Comparison of ENCODE assay signal across 9 cellular contexts in the genomic region with DNA sequence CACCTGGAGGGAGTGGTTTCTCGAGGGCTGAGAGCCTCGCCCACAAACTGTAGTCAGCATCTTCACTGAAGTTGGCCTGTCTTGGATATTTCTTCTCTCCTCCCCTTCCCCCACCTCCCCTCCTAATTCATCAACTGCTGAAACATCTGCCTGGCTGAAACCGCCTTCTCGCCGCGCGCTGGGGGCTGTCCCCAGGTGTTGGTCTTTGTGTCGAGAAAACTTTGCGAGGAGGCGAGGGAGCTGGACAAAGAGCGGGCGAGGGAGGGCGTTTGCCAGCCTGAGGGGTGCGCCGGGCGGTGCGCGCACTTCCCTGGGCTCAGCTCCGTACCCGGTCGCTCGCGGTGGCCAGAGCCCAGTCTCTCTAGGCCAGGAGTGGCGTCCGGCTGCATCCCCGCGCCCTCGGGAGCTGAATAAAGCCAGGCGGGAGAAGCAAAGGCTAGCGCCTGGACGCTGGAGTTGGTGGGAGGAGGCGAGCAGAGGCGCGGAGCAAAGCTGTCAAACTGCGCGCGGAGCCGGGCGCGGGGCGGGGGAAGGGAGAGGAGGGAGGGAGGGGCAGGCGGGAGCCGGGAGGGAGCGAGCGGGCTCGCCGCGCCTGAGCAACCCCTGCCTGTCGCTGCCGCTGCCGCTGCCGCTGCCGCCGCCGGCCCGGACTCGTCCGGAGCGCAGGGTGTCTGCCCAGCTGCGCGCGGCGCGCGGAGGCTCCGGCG. TPM values are rescaled to one million over a fixed set of nuclear protein-coding genes. Genes with fewer than 3 reads are reported as not detected.
A peak's percentile ranks its signal among the peaks of the same experiment; 100 is the strongest.
DNase-seq lines count a peak whose midpoint lies in the region; ATAC-seq and TF ChIP-seq lines count a peak whose summit lies in the region.
"Had no signal": no experiment of that assay in that cellular context is flagged by ENCODE, and none has a peak within 500 bp of the region (broad histone marks: within the 10 kb centered on the region; RNA-seq: fewer than 3 reads in every experiment).

A gene with protein sequence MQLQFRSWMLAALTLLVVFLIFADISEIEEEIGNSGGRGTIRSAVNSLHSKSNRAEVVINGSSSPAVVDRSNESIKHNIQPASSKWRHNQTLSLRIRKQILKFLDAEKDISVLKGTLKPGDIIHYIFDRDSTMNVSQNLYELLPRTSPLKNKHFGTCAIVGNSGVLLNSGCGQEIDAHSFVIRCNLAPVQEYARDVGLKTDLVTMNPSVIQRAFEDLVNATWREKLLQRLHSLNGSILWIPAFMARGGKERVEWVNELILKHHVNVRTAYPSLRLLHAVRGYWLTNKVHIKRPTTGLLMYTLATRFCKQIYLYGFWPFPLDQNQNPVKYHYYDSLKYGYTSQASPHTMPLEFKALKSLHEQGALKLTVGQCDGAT (plus strand): TSS at position 595 of the 707 bp plus-strand sequence. CDS start 184 bp downstream, outside the sequence.

- peak within 1 kb of the TSS; percentile 91 for H3K4me3 Mint-ChIP-seq in endothelial cell (ENCODE audit: unreplicated experiment)
- H3K4me3 Mint-ChIP-seq in neural progenitor cell = peak within 1 kb of the TSS; percentile 97
- H3K4me3 Mint-ChIP-seq: stimulated activated naive CD8-positive, alpha-beta T cell treated with anti-CD3 and anti-CD28 coated beads, Interleukin-15, Interleukin-2, amounts not matched to agents 100 ng/mL and 50 ng/mL, for 24 hours had no signal

- ATAC-seq in GM21576 (IDR thresholded peaks at IDR 0.05; ENCODE audit: unreplicated experiment) (no peak), GM21390 (IDR thresholded peaks at IDR 0.05; ENCODE audit: unreplicated experiment) (no peak), sciatic nerve (no peak)

- no peak for TF ChIP-seq CTCF in endothelial cell (IDR thresholded peaks at IDR 0.05; ENCODE audit: unreplicated experiment)
- TF ChIP-seq CTCF in neural progenitor cell (IDR thresholded peaks at IDR 0.05) = no peak

- H3F3A ChIP-seq in neural progenitor cell (ENCODE audit: low read depth) = peaks cover 23% of the 10 kb centered on the region

- H3K27me3 Mint-ChIP-seq in endothelial cell (ENCODE audit: unreplicated experiment) = peaks cover 18% of the 10 kb centered on the region
- H3K27me3 Mint-ChIP-seq in neural progenitor cell (ENCODE audit: insufficient read depth, low read depth) = peaks cover 7% of the 10 kb centered on the region

- H3K79me2 ChIP-seq in neural progenitor cell (ENCODE audit: low read depth) = peaks cover 35% of the 10 kb centered on the region

- peaks cover 64% of the 10 kb centered on the region for H3K27me3 ChIP-seq in neural progenitor cell

- DNase-seq in DMS79 treated with DMSO at 0.1 percent for 48 hours (lab: John Stamatoyannopoulos, UW) (peak; percentile 16), NCI-H1417 treated with DMSO at 0.1 percent for 48 hours (lab: John Stamatoyannopoulos, UW) (peak; percentile 17), endothelial cell (ENCODE audit: low spot score) (peak; percentile 59), neural progenitor cell (ENCODE audit: low spot score) (peak; percentile 93), NCI-H2107 (lab: John Stamatoyannopoulos, UW) (no peak), sciatic nerve (ENCODE audit: low spot score) (no peak)

- H3K9me3 Mint-ChIP-seq in endothelial cell (ENCODE audit: unreplicated experiment) (no peaks in the 10 kb centered on the region), neural progenitor cell (no peaks in the 10 kb centered on the region)
- H3K9me3 Mint-ChIP-seq: stimulated activated naive CD8-positive, alpha-beta T cell treated with anti-CD3 and anti-CD28 coated beads, Interleukin-15, Interleukin-2, amounts not matched to agents 100 ng/mL and 50 ng/mL, for 24 hours had no signal

- H3K4me1 Mint-ChIP-seq in endothelial cell (ENCODE audit: unreplicated experiment) = peaks cover 14% of the 10 kb centered on the region
- peaks cover 34% of the 10 kb centered on the region for H3K4me1 Mint-ChIP-seq in neural progenitor cell

- H3K27ac ChIP-seq in neural progenitor cell = no peak within 1 kb of the TSS

- peak within 1 kb of the TSS; percentile 88 for H3K4me3 ChIP-seq in neural progenitor cell

- intact Hi-C loops in sciatic nerve (cut with DNase I) = no loop called here

- H3K4me1 ChIP-seq in neural progenitor cell = peaks cover 26% of the 10 kb centered on the region

- H3K9ac ChIP-seq in neural progenitor cell = no peak within 1 kb of the TSS

- H4K20me1 ChIP-seq in neural progenitor cell (ENCODE audit: low read depth) = peaks cover 18% of the 10 kb centered on the region

- H3K9me3 ChIP-seq in neural progenitor cell (ENCODE audit: low read depth) = no peaks in the 10 kb centered on the region

- peaks cover 4% of the 10 kb centered on the region for H3K36me3 Mint-ChIP-seq in endothelial cell (ENCODE audit: low read depth, unreplicated experiment)
- H3K36me3 Mint-ChIP-seq in neural progenitor cell = peaks cover 9% of the 10 kb centered on the region

- H2AFZ ChIP-seq in neural progenitor cell (replicated peaks) = peak within 1 kb of the TSS; percentile 91

- H3K4me2 ChIP-seq in neural progenitor cell = peak within 1 kb of the TSS; percentile 96

- no peak within 1 kb of the TSS for H3K27ac Mint-ChIP-seq in endothelial cell (ENCODE audit: unreplicated experiment)
- peak within 1 kb of the TSS; percentile 98 for H3K27ac Mint-ChIP-seq in neural progenitor cell
- H3K27ac Mint-ChIP-seq: stimulated activated naive CD8-positive, alpha-beta T cell treated with anti-CD3 and anti-CD28 coated beads, Interleukin-15, Interleukin-2, amounts not matched to agents 100 ng/mL and 50 ng/mL, for 24 hours had no signal

- no peaks in the 10 kb centered on the region for H3K36me3 ChIP-seq in neural progenitor cell

RNA-seq across cellular contexts. Expression of the gene that starts here (rescaled TPM):
- total RNA-seq in endothelial cell (ENCODE audit: unreplicated experiment) (4.1 TPM), neural progenitor cell (ENCODE audit: low replicate concordance) (13.6 and 17.8 TPM in 2 replicates), sciatic nerve (not detected)

Comparison
In these comparisons a context has a peak if more than half of its experiments do, and no peak if none do; other contexts are left out.
1. DNase-seq: peak in DMS79 treated with DMSO at 0.1 percent for 48 hours (single experiment), NCI-H1417 treated with DMSO at 0.1 percent for 48 hours (single experiment), endothelial cell (single experiment) and neural progenitor cell (single experiment); none in NCI-H2107 (single experiment) and sciatic nerve (single experiment).